Comparison of ENCODE assay signal across 7 cellular contexts in the genomic region with DNA sequence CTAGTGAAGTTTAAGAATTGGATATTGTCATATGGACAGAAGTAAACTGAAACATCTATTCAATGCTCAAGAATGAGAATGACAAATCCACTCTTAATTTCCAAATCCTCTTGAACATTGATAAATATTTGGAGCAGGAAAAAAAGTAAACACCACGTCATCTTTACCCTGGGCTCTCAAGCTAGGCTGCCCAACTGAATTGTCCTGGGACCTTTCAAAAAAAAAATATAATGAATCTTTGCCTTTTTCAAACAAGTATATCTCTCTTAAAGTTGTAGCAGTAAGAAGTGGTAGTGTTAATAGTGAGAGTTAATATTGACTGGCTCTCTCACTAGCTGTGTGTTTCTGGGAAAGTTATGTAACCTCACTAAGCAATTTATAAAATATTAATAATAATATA.
"Had no signal": no experiment of that assay in that cellular context is flagged by ENCODE, and none has a peak within 500 bp of the region (broad histone marks: within the 10 kb centered on the region; RNA-seq: fewer than 3 reads in every experiment).

No MANE protein-coding gene starts in this region.

- DNase-seq: GDM1, GF-D8 had no signal

- FAIRE-seq: G401.6, GM12878, GM12891, GM18507, GM19239 had no signal

- H3K4me3 ChIP-seq: GM12878 had no signal
